ENCODE assay signal across 7 cellular contexts in genomic region chrX:119604778-119605177, GRCh38. TPM values are rescaled to one million over a fixed set of nuclear protein-coding genes. Genes with fewer than 3 reads are reported as not detected.
A peak's percentile ranks its signal among the peaks of the same experiment; 100 is the strongest.
DNase-seq lines count a peak whose midpoint lies in the region; ATAC-seq, FAIRE-seq and TF ChIP-seq lines count a peak whose summit lies in the region.

No MANE protein-coding gene starts in this region.

- POLR2A ChIA-PET in Panc1 (lab: Charles Lee) = interaction anchor here (0.7 kb wide), 1 partner anchor 83 kb away, joined by 6 read pairs; no protein-coding TSS in a partner anchor
- POLR2A ChIA-PET in endothelial cell of umbilical vein (lab: Charles Lee) = interaction anchor here (0.6 kb wide), 1 partner anchor 21 kb away, joined by 3 read pairs; no protein-coding TSS in a partner anchor

- H2AFZ ChIP-seq in GM23248 (peak overlapping the region; percentile 56), endothelial cell of umbilical vein (ENCODE audit: low read depth, low read length) (no peak overlapping the region)

- H3K4me1 ChIP-seq in GM23248 (ENCODE audit: insufficient read depth) = 0 out of 2 replicates have a peak, but pooled peaks cover 6% of the 10 kb centered on the region
- H3K4me1 ChIP-seq in Panc1 (ENCODE audit: control insufficient read depth, insufficient read depth, low read length) = peaks cover 4% of the 10 kb centered on the region
- peaks cover 2% of the 10 kb centered on the region for H3K4me1 ChIP-seq in endothelial cell of umbilical vein (ENCODE audit: control insufficient read depth, extremely low read depth, insufficient read depth, low read length)

- peaks cover 59% of the 10 kb centered on the region for H3K79me2 ChIP-seq in GM23248 (ENCODE audit: insufficient read depth)
- H3K79me2 ChIP-seq in endothelial cell of umbilical vein (ENCODE audit: control insufficient read depth, insufficient read depth, low read length) = peaks cover 52% of the 10 kb centered on the region

- H3K9ac ChIP-seq in GM23248 (peak overlapping the region; percentile 88), endothelial cell of umbilical vein (replicated peaks; ENCODE audit: extremely low read depth, insufficient read depth, low read length) (peak overlapping the region; percentile 12)

- H3K4me2 ChIP-seq in GM23248 (ENCODE audit: unreplicated experiment) (peak overlapping the region; percentile 81), endothelial cell of umbilical vein (ENCODE audit: insufficient read depth, low read length) (peak overlapping the region; percentile 51)

- peak overlapping the region; percentile 74 for H3K4me3 ChIP-seq in GM23248
- peak overlapping the region; percentile 73 to 86 for H3K4me3 ChIP-seq in Panc1 (ENCODE audit: low read depth in 2 of 2, low read length in 2 of 2)
- H3K4me3 ChIP-seq in endothelial cell of umbilical vein (replicated peaks in 1 of 3; ENCODE audit: insufficient read depth in 1 of 3, low read depth in 1 of 3, low read length in 3 of 3) = peak overlapping the region; percentile 16 to 63 (median 49)
- peak overlapping the region; percentile 67 for H3K4me3 ChIP-seq in skeletal muscle cell (ENCODE audit: low read depth, low read length)

- H3K36me3 ChIP-seq in GM23248 (ENCODE audit: low read depth) (no peaks in the 10 kb centered on the region), Panc1 (ENCODE audit: control insufficient read depth, insufficient read depth, low read length) (no peaks in the 10 kb centered on the region; the same call in none of the 2 replicates), endothelial cell of umbilical vein (ENCODE audit: control insufficient read depth in 2 of 2, extremely low read depth in 1 of 2, insufficient read depth in 2 of 2, low read length in 2 of 2) (no peaks in the 10 kb centered on the region)

- no peak for ATAC-seq in Panc1

- FAIRE-seq in endothelial cell of umbilical vein (lab: Jason Lieb, UNC) = no peak

- H3K9me1 ChIP-seq in endothelial cell of umbilical vein (replicated peaks; ENCODE audit: control insufficient read depth, extremely low read depth, insufficient read depth, low read length) = no peaks in the 10 kb centered on the region

- no peaks in the 10 kb centered on the region for H3K9me2 ChIP-seq in GM23248 (ENCODE audit: insufficient read depth)

- H4K20me1 ChIP-seq in GM23248 (ENCODE audit: insufficient read depth) (no peaks in the 10 kb centered on the region), endothelial cell of umbilical vein (replicated peaks; ENCODE audit: control insufficient read depth, extremely low read depth, insufficient read depth, low read length) (no peaks in the 10 kb centered on the region)

- dilution Hi-C loops in endothelial cell of umbilical vein (cut with MboI; ENCODE audit: extremely low pct_ligation_motif_present, low sequenced_read_pairs) = no loop called here

- in situ Hi-C loops in GM23248 (cut with MboI) = loop anchor here (10.0 kb wide), 1 partner anchor 130 kb away; no protein-coding TSS in a partner anchor
- in situ Hi-C loops in Panc1 (cut with HindIII; ENCODE audit: low pct_unique_long_range_greater_than_20kb, low sequenced_read_pairs) = no loop called here

- TF ChIP-seq POLR2A in endothelial cell of umbilical vein (IDR thresholded peaks at IDR 0.05; ENCODE audit: low read depth, low read length) = no peak

- intact Hi-C loops in Panc1 (cut with micrococcal nuclease; ENCODE audit: unreplicated experiment) (no loop called here), endothelial cell of umbilical vein (cut with micrococcal nuclease) (no loop called here)

- peaks cover 10% of the 10 kb centered on the region; the same call in 1 of the 2 replicates for H3F3A ChIP-seq in GM23248 (ENCODE audit: insufficient read depth)

- H3K9me3 ChIP-seq in GM23248 (ENCODE audit: low read depth) = no peaks in the 10 kb centered on the region
- H3K9me3 ChIP-seq in Panc1 (ENCODE audit: control insufficient read depth, insufficient read depth, low read depth, low read length) = no peaks in the 10 kb centered on the region
- no peaks in the 10 kb centered on the region for H3K9me3 ChIP-seq in endothelial cell of umbilical vein (replicated peaks; ENCODE audit: control insufficient read depth, insufficient read depth, low read length)

- WGBS in GM23248 (ENCODE audit: low coverage in 1 of 2, low lambda C conversion rate in 2 of 2, missing lambda C conversion rate in 2 of 2), 2 experiments = 13 to 15% methylated on average over 9 of the region's 9 CpGs

- no peak for TF ChIP-seq CTCF in Panc1 (IDR thresholded peaks at IDR 0.05)
- no peak for TF ChIP-seq CTCF in endothelial cell of umbilical vein (IDR thresholded peaks at IDR 0.05; ENCODE audit: extremely low read depth in 1 of 2, insufficient read depth in 1 of 2, low read depth in 1 of 2, low read length in 2 of 2)

- DNase-seq in GM23248 (peak; percentile 30), Panc1 (ENCODE audit: low read depth, low spot score) (no peak), endothelial cell of umbilical vein (ENCODE audit: low read depth, low spot score) (peak; percentile 2), skeletal muscle cell (ENCODE audit: low read depth) (no peak), SIG-M5 (lab: John Stamatoyannopoulos, UW) (no peak), NCI-H2196 treated with DMSO at 0.1 percent for 48 hours (lab: John Stamatoyannopoulos, UW; ENCODE audit: unreplicated experiment) (no peak)
- DNase-seq in stimulated activated CD4-positive, alpha-beta T cell treated with anti-CD3 and anti-CD28 coated beads, Interleukin-1b, Interleukin-23, amount 100 ng/mL, for 48 hours = no peak

- BruUV-seq in Panc1 (replicated peaks; lab: Mats Ljungman, UMichigan) (no TSS peak), endothelial cell of umbilical vein (replicated peaks; lab: Mats Ljungman, UMichigan) (TSS peak; percentile 14)

- CTCF ChIA-PET in Panc1 (lab: Charles Lee) = no interaction called here
- CTCF ChIA-PET in endothelial cell of umbilical vein (lab: Charles Lee) = interaction anchor here (0.8 to 4.1 kb wide), 2 partner anchors 14 to 88 kb away, joined by 3 to 27 read pairs; no protein-coding TSS in a partner anchor

- H3K27ac ChIP-seq in GM23248 (no peak overlapping the region), Panc1 (ENCODE audit: low read length) (peak overlapping the region; percentile 73), endothelial cell of umbilical vein (ENCODE audit: insufficient read depth, low read depth, low read length) (no peak overlapping the region)

- H3K27me3 ChIP-seq in GM23248 (replicated peaks; ENCODE audit: insufficient read depth) = no peaks in the 10 kb centered on the region
- H3K27me3 ChIP-seq in Panc1 (ENCODE audit: control insufficient read depth, insufficient read depth, low read length) = no peaks in the 10 kb centered on the region
- peaks cover 0 to 3% of the 10 kb centered on the region in 2 experiments for H3K27me3 ChIP-seq in endothelial cell of umbilical vein (ENCODE audit: control insufficient read depth in 2 of 2, insufficient read depth in 2 of 2, low read length in 2 of 2)

TF ChIP-seq in endothelial cell of umbilical vein, 7 proteins besides CTCF, POLR2A, EP300 and RAD21:
- TF ChIP-seq MYC (IDR thresholded peaks at IDR 0.05; ENCODE audit: low read depth, low read length) (no peak), FOS (IDR thresholded peaks at IDR 0.05; ENCODE audit: borderline replicate concordance, insufficient read depth, low read length) (no peak)
TF ChIP-seq in endothelial cell of umbilical vein: peak in this region for 0.

RNA-seq across cellular contexts. Expression of gene NKRF, which starts 1.4 kb away (rescaled TPM):
- 3.8 TPM in 2 replicates for total RNA-seq in GM23248 (2014; rRNA removed; shearing (Covaris generic))
- polyA plus RNA-seq in GM23248 (2016; fragmentation: Nextera tagmentation; extraction: Ambion mirVana) (2.5 and 3.3 TPM in 2 replicates), endothelial cell of umbilical vein (2.7 and 2.8 TPM in 2 replicates)
- total RNA-seq in Panc1 (2021; ENCODE audit: unreplicated experiment) (25.5 TPM), endothelial cell of umbilical vein (10.8 and 12.0 TPM in 2 replicates)
- polyA plus RNA-seq in Panc1 (2012; ENCODE audit: insufficient read length) = 13.8 TPM
- polyA plus RNA-seq in endothelial cell of umbilical vein (2011; cell fraction: cytosol; rRNA removed) = 4.3 and 4.7 TPM in 2 replicates
- polyA plus RNA-seq in endothelial cell of umbilical vein (2011; cell fraction: nucleus; rRNA removed) = 5.7 and 6.5 TPM in 2 replicates
- polyA plus RNA-seq in endothelial cell of umbilical vein (2012) = 9.8 and 11.4 TPM in 2 replicates
- polyA minus RNA-seq in endothelial cell of umbilical vein = 3.9 and 5.1 TPM in 2 replicates
- 16.2 TPM for polyA minus RNA-seq in endothelial cell of umbilical vein (2011; cell fraction: cytosol; rRNA and poly(A)+ RNA removed)
- 3.8 and 6.2 TPM in 2 replicates for polyA minus RNA-seq in endothelial cell of umbilical vein (2011; cell fraction: nucleus; rRNA and poly(A)+ RNA removed)

RNA-seq across cellular contexts. Expression of gene UBE2A, which starts 30.4 kb away (rescaled TPM):
- 36.1 and 51.0 TPM in 2 replicates for total RNA-seq in GM23248 (2014; rRNA removed; shearing (Covaris generic))
- 147 and 150 TPM in 2 replicates for polyA plus RNA-seq in GM23248 (2016; fragmentation: Nextera tagmentation; extraction: Ambion mirVana)
- total RNA-seq in Panc1 (2021; ENCODE audit: unreplicated experiment) = 110 TPM
- polyA plus RNA-seq in Panc1 (2012; ENCODE audit: insufficient read length) = 104 TPM
- total RNA-seq in endothelial cell of umbilical vein = 66.1 and 66.9 TPM in 2 replicates
- polyA plus RNA-seq in endothelial cell of umbilical vein = 32.9 and 40.7 TPM in 2 replicates
- polyA plus RNA-seq in endothelial cell of umbilical vein (2011; cell fraction: cytosol; rRNA removed) = 43.1 and 49.3 TPM in 2 replicates
- polyA plus RNA-seq in endothelial cell of umbilical vein (2011; cell fraction: nucleus; rRNA removed) = 49.4 and 56.9 TPM in 2 replicates
- polyA plus RNA-seq in endothelial cell of umbilical vein (2012) = 75.5 and 88.4 TPM in 2 replicates
- polyA minus RNA-seq in endothelial cell of umbilical vein = 19.1 and 22.4 TPM in 2 replicates
- 48.7 TPM for polyA minus RNA-seq in endothelial cell of umbilical vein (2011; cell fraction: cytosol; rRNA and poly(A)+ RNA removed)
- 20.1 and 26.3 TPM in 2 replicates for polyA minus RNA-seq in endothelial cell of umbilical vein (2011; cell fraction: nucleus; rRNA and poly(A)+ RNA removed)

RNA-seq across cellular contexts. Expression of gene STEEP1, which starts 39.6 kb away (rescaled TPM):
- total RNA-seq in GM23248 (2014; rRNA removed; shearing (Covaris generic)) = 31.5 and 33.1 TPM in 2 replicates
- polyA plus RNA-seq in GM23248 (2016; fragmentation: Nextera tagmentation; extraction: Ambion mirVana) (11.8 TPM in 2 replicates), endothelial cell of umbilical vein (8.6 and 12.1 TPM in 2 replicates)
- total RNA-seq in Panc1 (2021; ENCODE audit: unreplicated experiment) (42.2 TPM), endothelial cell of umbilical vein (21.0 and 23.1 TPM in 2 replicates)
- 26.3 TPM for polyA plus RNA-seq in Panc1 (2012; ENCODE audit: insufficient read length)
- 14.9 and 16.0 TPM in 2 replicates for polyA plus RNA-seq in endothelial cell of umbilical vein (2011; cell fraction: cytosol; rRNA removed)
- polyA plus RNA-seq in endothelial cell of umbilical vein (2011; cell fraction: nucleus; rRNA removed) = 16.7 and 24.6 TPM in 2 replicates
- polyA plus RNA-seq in endothelial cell of umbilical vein (2012) = 23.9 and 31.4 TPM in 2 replicates
- polyA minus RNA-seq in endothelial cell of umbilical vein = 20.6 and 24.5 TPM in 2 replicates
- 17.3 TPM for polyA minus RNA-seq in endothelial cell of umbilical vein (2011; cell fraction: cytosol; rRNA and poly(A)+ RNA removed)
- 8.2 and 13.0 TPM in 2 replicates for polyA minus RNA-seq in endothelial cell of umbilical vein (2011; cell fraction: nucleus; rRNA and poly(A)+ RNA removed)

Comparison
In these comparisons a context has a peak if more than half of its experiments do, and no peak if none do; other contexts are left out.
1. DNase-seq: peak in GM23248 (single experiment) and endothelial cell of umbilical vein (single experiment); none in Panc1 (single experiment), skeletal muscle cell (single experiment), SIG-M5 (single experiment), NCI-H2196 treated with DMSO at 0.1 percent for 48 hours (single experiment) and stimulated activated CD4-positive, alpha-beta T cell treated with anti-CD3 and anti-CD28 coated beads, Interleukin-1b, Interleukin-23, amount 100 ng/mL, for 48 hours (single experiment).
2. Peak in every context shown above with its lines, with median percentiles within 50 percentile points of each other: H3K4me3 ChIP-seq.